In the genomic region with DNA sequence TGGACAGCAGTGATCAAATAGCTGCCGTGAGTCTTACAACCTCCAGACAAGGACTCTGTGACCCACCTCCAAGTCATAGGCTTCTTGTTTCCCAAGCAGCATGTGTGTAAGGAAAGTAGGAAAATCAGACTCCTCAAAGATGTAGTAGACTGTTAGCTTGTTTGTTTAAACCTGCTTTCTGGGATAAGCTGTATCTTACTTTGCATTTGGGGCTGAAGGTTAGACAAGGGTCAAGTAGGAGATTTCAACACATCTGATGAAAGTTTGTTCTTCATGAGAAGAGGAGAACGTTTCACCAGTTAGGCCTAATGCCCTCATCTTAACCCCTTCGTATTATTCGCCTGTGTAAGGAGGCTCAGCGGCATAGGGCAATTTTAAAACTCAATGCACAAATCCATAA, we compare ENCODE assay signal across 1 cellular context.
A peak's percentile ranks its signal among the peaks of the same experiment; 100 is the strongest.
TF ChIP-seq lines count a peak whose summit lies in the region.

No MANE protein-coding gene starts in this region.

TF ChIP-seq in K562, 482 proteins besides CTCF, POLR2A, EP300 and RAD21 (continued from another document):
- TF ChIP-seq, protein P1, sequence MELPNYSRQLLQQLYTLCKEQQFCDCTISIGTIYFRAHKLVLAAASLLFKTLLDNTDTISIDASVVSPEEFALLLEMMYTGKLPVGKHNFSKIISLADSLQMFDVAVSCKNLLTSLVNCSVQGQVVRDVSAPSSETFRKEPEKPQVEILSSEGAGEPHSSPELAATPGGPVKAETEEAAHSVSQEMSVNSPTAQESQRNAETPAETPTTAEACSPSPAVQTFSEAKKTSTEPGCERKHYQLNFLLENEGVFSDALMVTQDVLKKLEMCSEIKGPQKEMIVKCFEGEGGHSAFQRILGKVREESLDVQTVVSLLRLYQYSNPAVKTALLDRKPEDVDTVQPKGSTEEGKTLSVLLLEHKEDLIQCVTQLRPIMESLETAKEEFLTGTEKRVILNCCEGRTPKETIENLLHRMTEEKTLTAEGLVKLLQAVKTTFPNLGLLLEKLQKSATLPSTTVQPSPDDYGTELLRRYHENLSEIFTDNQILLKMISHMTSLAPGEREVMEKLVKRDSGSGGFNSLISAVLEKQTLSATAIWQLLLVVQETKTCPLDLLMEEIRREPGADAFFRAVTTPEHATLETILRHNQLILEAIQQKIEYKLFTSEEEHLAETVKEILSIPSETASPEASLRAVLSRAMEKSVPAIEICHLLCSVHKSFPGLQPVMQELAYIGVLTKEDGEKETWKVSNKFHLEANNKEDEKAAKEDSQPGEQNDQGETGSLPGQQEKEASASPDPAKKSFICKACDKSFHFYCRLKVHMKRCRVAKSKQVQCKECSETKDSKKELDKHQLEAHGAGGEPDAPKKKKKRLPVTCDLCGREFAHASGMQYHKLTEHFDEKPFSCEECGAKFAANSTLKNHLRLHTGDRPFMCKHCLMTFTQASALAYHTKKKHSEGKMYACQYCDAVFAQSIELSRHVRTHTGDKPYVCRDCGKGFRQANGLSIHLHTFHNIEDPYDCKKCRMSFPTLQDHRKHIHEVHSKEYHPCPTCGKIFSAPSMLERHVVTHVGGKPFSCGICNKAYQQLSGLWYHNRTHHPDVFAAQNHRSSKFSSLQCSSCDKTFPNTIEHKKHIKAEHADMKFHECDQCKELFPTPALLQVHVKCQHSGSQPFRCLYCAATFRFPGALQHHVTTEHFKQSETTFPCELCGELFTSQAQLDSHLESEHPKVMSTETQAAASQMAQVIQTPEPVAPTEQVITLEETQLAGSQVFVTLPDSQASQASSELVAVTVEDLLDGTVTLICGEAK (IDR thresholded peaks at IDR 0.05): no peak
- TF ChIP-seq, protein P1 (CRISPR knock-in tag; IDR thresholded peaks at IDR 0.05): no peak
- TF ChIP-seq KDM1A (IDR thresholded peaks at IDR 0.05) (peak; percentile 13 to 31; a peak in 1 of 4 replicates), TEAD4 (IDR thresholded peaks at IDR 0.05; ENCODE audit: low read length) (peak; percentile 66), TEAD4 (CRISPR knock-in tag; IDR thresholded peaks at IDR 0.05; ENCODE audit: borderline replicate concordance) (no peak), PML (IDR thresholded peaks at IDR 0.05; ENCODE audit: low read length) (no peak), WHSC1 (IDR thresholded peaks at IDR 0.05; ENCODE audit: low read length) (no peak), ZZZ3 (IDR thresholded peaks at IDR 0.05) (no peak), CBFA2T2 (conservative IDR thresholded peaks at IDR 0.05) (peak; percentile 50), KLF10 (CRISPR knock-in tag; IDR thresholded peaks at IDR 0.05) (no peak), MAFK (IDR thresholded peaks at IDR 0.05; ENCODE audit: low read length) (no peak), ZNF324 (CRISPR knock-in tag; IDR thresholded peaks at IDR 0.05) (no peak), PHF8 (IDR thresholded peaks at IDR 0.05; ENCODE audit: borderline replicate concordance, low read length) (no peak), IRF9 (tag; IDR thresholded peaks at IDR 0.05) (no peak), HNRNPL (IDR thresholded peaks at IDR 0.05; ENCODE audit: low read depth, low read length) (no peak), KLF1 (tag; IDR thresholded peaks at IDR 0.05) (no peak)
